16 cellular contexts compared by ENCODE assay signal in genomic region chr3:156497326-156497725, GRCh38. TPM values are rescaled to one million over a fixed set of nuclear protein-coding genes. Genes with fewer than 3 reads are reported as not detected.
DNase-seq lines count a peak whose midpoint lies in the region; TF ChIP-seq lines count a peak whose summit lies in the region.
"Had no signal": no experiment of that assay in that cellular context is flagged by ENCODE, and none has a peak within 500 bp of the region (broad histone marks: within the 10 kb centered on the region; RNA-seq: fewer than 3 reads in every experiment).

No MANE protein-coding gene starts in this region.

- H3K27ac ChIP-seq in coronary artery (peak overlapping the region; percentile 9 to 36), osteoblast (ENCODE audit: low read depth, low read length) (peak overlapping the region; percentile 65)
- H3K27ac ChIP-seq: HL-60, PC-9 had no signal

- TF ChIP-seq CTCF in AG09309 (IDR thresholded peaks at IDR 0.05; ENCODE audit: control insufficient read depth, insufficient read depth, low read depth, low read length, missing control alignments) (no peak), coronary artery (IDR thresholded peaks at IDR 0.05) (no peak), osteoblast (IDR thresholded peaks at IDR 0.05; ENCODE audit: extremely low read depth, low read depth, low read length) (no peak)

- no peaks in the 10 kb centered on the region for H3K36me3 ChIP-seq in osteoblast (ENCODE audit: insufficient read depth, low read length)

- H3K4me2 ChIP-seq in osteoblast (ENCODE audit: insufficient read depth, low read length), result no peak overlapping the region
- H3K4me2 ChIP-seq: PC-9 had no signal

- H3K27me3 ChIP-seq in osteoblast (ENCODE audit: insufficient read depth, low read length), result no peaks in the 10 kb centered on the region

- no peaks in the 10 kb centered on the region for H3K79me2 ChIP-seq in osteoblast (ENCODE audit: insufficient read depth, low read length)

- peaks cover 18% of the 10 kb centered on the region for H3K4me1 ChIP-seq in osteoblast (ENCODE audit: insufficient read depth, low read length)
- H3K4me1 ChIP-seq: Caco-2 had no signal

- H4K20me1 ChIP-seq in osteoblast (ENCODE audit: insufficient read depth, low read length), result no peaks in the 10 kb centered on the region

- H3K9me3 ChIP-seq in osteoblast (ENCODE audit: low read depth, low read length), result peaks cover 1% of the 10 kb centered on the region
- H3K9me3 ChIP-seq: Caco-2 had no signal

- no peak overlapping the region for H2AFZ ChIP-seq in osteoblast (ENCODE audit: low read length)
- H2AFZ ChIP-seq: PC-9 had no signal

- DNase-seq in AG09309 (ENCODE audit: low read depth), result peak; percentile 18
- DNase-seq in LHCN-M2 (ENCODE audit: low read depth), result peak; percentile 95
- DNase-seq in coronary artery (ENCODE audit: low spot score), result no peak
- DNase-seq in osteoblast (ENCODE audit: insufficient read length, low spot score, missing footprints), result no peak
- DNase-seq in NCI-H1694 (lab: John Stamatoyannopoulos, UW), result no peak
- DNase-seq in A172 (ENCODE audit: low spot score), result no peak
- DNase-seq in cerebellar nuclear complex (lab: John Stamatoyannopoulos, UW), result no peak
- DNase-seq in anterior cingulate cortex (lab: John Stamatoyannopoulos, UW), result no peak
- DNase-seq: AML-193, Caco-2, NCI-H1436, NCI-H2081, NCI-H510A treated with DMSO at 0.1 percent for 48 hours, PC-9 had no signal

- H3K4me3 ChIP-seq in AG09309 (ENCODE audit: control insufficient read depth, low read depth, low read length) (no peak overlapping the region), coronary artery (no peak overlapping the region), osteoblast (ENCODE audit: insufficient read depth, low read length) (no peak overlapping the region)
- H3K4me3 ChIP-seq: K562, PC-9 had no signal

RNA-seq across cellular contexts. Expression of gene SSR3, which starts 57.6 kb away (rescaled TPM):
- total RNA-seq in LHCN-M2 (2014; rRNA removed) (491 and 647 TPM in 2 replicates), osteoblast (212 and 220 TPM in 2 replicates)
- polyA plus RNA-seq in LHCN-M2 (2012), result 524 TPM
- total RNA-seq in A172 (2014; rRNA removed; shearing (Covaris generic)), result 245 and 285 TPM in 2 replicates

Comparison
In these comparisons a context has a peak if more than half of its experiments do, and no peak if none do; other contexts are left out.
1. DNase-seq: peak in AG09309 (single experiment) and LHCN-M2 (single experiment); none in coronary artery (single experiment), osteoblast (single experiment), NCI-H1694 (single experiment), A172 (single experiment), cerebellar nuclear complex (0 of 2) and anterior cingulate cortex (0 of 58).